ENCODE assay signal across 17 cellular contexts in genomic region chr14:68981124-68981523, GRCh38. TPM values are rescaled to one million over a fixed set of nuclear protein-coding genes. Genes with fewer than 3 reads are reported as not detected.
DNase-seq lines count a peak whose midpoint lies in the region; ATAC-seq and TF ChIP-seq lines count a peak whose summit lies in the region.
"Had no signal": no experiment of that assay in that cellular context is flagged by ENCODE, and none has a peak within 500 bp of the region (broad histone marks: within the 10 kb centered on the region; RNA-seq: fewer than 3 reads in every experiment).

No MANE protein-coding gene starts in this region.

- intact Hi-C loops in activated CD8-positive, alpha-beta T cell treated with anti-CD3 and anti-CD28 coated beads for 36 hours (cut with micrococcal nuclease): loop anchor here (5.0 kb wide), 1 partner anchor 69 kb away; no protein-coding TSS in a partner anchor
- intact Hi-C loops in ascending aorta (cut with DNase I) (no loop called here), tibial artery (cut with DNase I; ENCODE audit: low total_unique reads) (loop anchor here (2.0 kb wide), 1 partner anchor 58 kb away; no protein-coding TSS in a partner anchor)

- H3K9me3 ChIP-seq in ascending aorta: no peaks in the 10 kb centered on the region
- H3K9me3 ChIP-seq in muscle layer of colon (ENCODE audit: low read length): no peaks in the 10 kb centered on the region
- no peaks in the 10 kb centered on the region for H3K9me3 ChIP-seq in tibial artery
- H3K9me3 ChIP-seq: body of pancreas, esophagus squamous epithelium, ovary had no signal

- H3K4me3 Mint-ChIP-seq in activated CD8-positive, alpha-beta T cell treated with anti-CD3 and anti-CD28 coated beads for 36 hours: no peak overlapping the region
- H3K4me3 Mint-ChIP-seq in activated CD8-positive, alpha-beta T cell treated with anti-CD3 and anti-CD28 coated beads, Interleukin-2, amount 10 ng/mL, durations not matched to agents 7 days and 5 days: no peak overlapping the region
- H3K4me3 Mint-ChIP-seq in glutamatergic neuron (ENCODE audit: unreplicated experiment): no peak overlapping the region
- no peak overlapping the region for H3K4me3 Mint-ChIP-seq in mesothelial cell of epicardium
- H3K4me3 Mint-ChIP-seq: activated CD8-positive, alpha-beta memory T cell treated with anti-CD3 and anti-CD28 coated beads, Interleukin-2, amount 10 ng/mL, durations not matched to agents 7 days and 5 days had no signal

- peaks cover 36% of the 10 kb centered on the region for H3K4me1 Mint-ChIP-seq in activated CD8-positive, alpha-beta T cell treated with anti-CD3 and anti-CD28 coated beads for 36 hours (ENCODE audit: low read depth)
- H3K4me1 Mint-ChIP-seq in activated CD8-positive, alpha-beta T cell treated with anti-CD3 and anti-CD28 coated beads, Interleukin-2, amount 10 ng/mL, durations not matched to agents 7 days and 5 days (ENCODE audit: low read depth): peaks cover 26% of the 10 kb centered on the region
- H3K4me1 Mint-ChIP-seq in glutamatergic neuron (ENCODE audit: low read depth, unreplicated experiment) (peaks cover 13% of the 10 kb centered on the region), mesothelial cell of epicardium (peaks cover 26% of the 10 kb centered on the region)

- peaks cover 14% of the 10 kb centered on the region for H3K36me3 Mint-ChIP-seq in activated CD8-positive, alpha-beta T cell treated with anti-CD3 and anti-CD28 coated beads for 36 hours (ENCODE audit: low read depth)
- peaks cover 14% of the 10 kb centered on the region for H3K36me3 Mint-ChIP-seq in activated CD8-positive, alpha-beta T cell treated with anti-CD3 and anti-CD28 coated beads, Interleukin-2, amount 10 ng/mL, durations not matched to agents 7 days and 5 days (ENCODE audit: low read depth)
- no peaks in the 10 kb centered on the region for H3K36me3 Mint-ChIP-seq in glutamatergic neuron (ENCODE audit: unreplicated experiment)
- no peaks in the 10 kb centered on the region for H3K36me3 Mint-ChIP-seq in mesothelial cell of epicardium

- ATAC-seq in activated CD8-positive, alpha-beta T cell treated with anti-CD3 and anti-CD28 coated beads for 36 hours: peak; percentile 52
- no peak for ATAC-seq in activated CD8-positive, alpha-beta T cell treated with anti-CD3 and anti-CD28 coated beads, Interleukin-2, amount 10 ng/mL, durations not matched to agents 7 days and 5 days
- no peak for ATAC-seq in GM19455 (IDR thresholded peaks at IDR 0.05; ENCODE audit: unreplicated experiment)
- ATAC-seq: activated CD8-positive, alpha-beta memory T cell treated with anti-CD3 and anti-CD28 coated beads, Interleukin-2, amount 10 ng/mL, durations not matched to agents 7 days and 5 days; body of pancreas had no signal

- POLR2A ChIA-PET in activated CD8-positive, alpha-beta T cell treated with anti-CD3 and anti-CD28 coated beads for 36 hours (lab: Charles Lee): interaction anchor here (1.1 to 1.3 kb wide), 2 partner anchors 15 to 26 kb away, joined by 3 read pairs; no protein-coding TSS in a partner anchor
- POLR2A ChIA-PET in activated CD8-positive, alpha-beta T cell treated with anti-CD3 and anti-CD28 coated beads, Interleukin-2, amount 10 ng/mL, durations not matched to agents 7 days and 5 days (lab: Charles Lee): no interaction called here

- H3K27ac Mint-ChIP-seq in activated CD8-positive, alpha-beta T cell treated with anti-CD3 and anti-CD28 coated beads for 36 hours: peak overlapping the region; percentile 55
- no peak overlapping the region for H3K27ac Mint-ChIP-seq in activated CD8-positive, alpha-beta T cell treated with anti-CD3 and anti-CD28 coated beads, Interleukin-2, amount 10 ng/mL, durations not matched to agents 7 days and 5 days
- H3K27ac Mint-ChIP-seq in glutamatergic neuron (ENCODE audit: unreplicated experiment) (no peak overlapping the region), mesothelial cell of epicardium (no peak overlapping the region)
- H3K27ac Mint-ChIP-seq: activated CD8-positive, alpha-beta memory T cell treated with anti-CD3 and anti-CD28 coated beads, Interleukin-2, amount 10 ng/mL, durations not matched to agents 7 days and 5 days had no signal

- H3K4me1 ChIP-seq in ascending aorta: peaks cover 13 to 37% of the 10 kb centered on the region in 2 donors
- H3K4me1 ChIP-seq in muscle layer of colon (ENCODE audit: insufficient read depth, low read length): peaks cover 38% of the 10 kb centered on the region
- H3K4me1 ChIP-seq in tibial artery: peaks cover 0 to 49% (median 39%) of the 10 kb centered on the region in 4 donors

- no peaks in the 10 kb centered on the region for H3K27me3 Mint-ChIP-seq in activated CD8-positive, alpha-beta T cell treated with anti-CD3 and anti-CD28 coated beads for 36 hours
- H3K27me3 Mint-ChIP-seq in activated CD8-positive, alpha-beta T cell treated with anti-CD3 and anti-CD28 coated beads, Interleukin-2, amount 10 ng/mL, durations not matched to agents 7 days and 5 days (ENCODE audit: low read depth): peaks cover 27% of the 10 kb centered on the region
- peaks cover 3% of the 10 kb centered on the region for H3K27me3 Mint-ChIP-seq in glutamatergic neuron (ENCODE audit: unreplicated experiment)
- no peaks in the 10 kb centered on the region for H3K27me3 Mint-ChIP-seq in mesothelial cell of epicardium (ENCODE audit: low read depth)

- CTCF ChIA-PET in activated CD8-positive, alpha-beta T cell treated with anti-CD3 and anti-CD28 coated beads for 36 hours (lab: Charles Lee): interaction anchor here (1.5 kb wide), 1 partner anchor 70 kb away, joined by 6 read pairs; no protein-coding TSS in a partner anchor
- CTCF ChIA-PET in activated CD8-positive, alpha-beta T cell treated with anti-CD3 and anti-CD28 coated beads, Interleukin-2, amount 10 ng/mL, durations not matched to agents 7 days and 5 days (lab: Charles Lee): no interaction called here

- peak overlapping the region in 1 of 2 donors; percentile 78 for H3K4me3 ChIP-seq in ascending aorta
- H3K4me3 ChIP-seq in muscle layer of colon (ENCODE audit: low read depth in 1 of 2, low read length in 2 of 2): no peak overlapping the region
- no peak overlapping the region for H3K4me3 ChIP-seq in tibial artery
- H3K4me3 ChIP-seq: body of pancreas, ovary had no signal

- H3K9ac ChIP-seq in muscle layer of colon (ENCODE audit: low read length): no peak overlapping the region

- peak; percentile 70 for DNase-seq in activated CD8-positive, alpha-beta T cell treated with anti-CD3 and anti-CD28 coated beads for 36 hours
- DNase-seq in activated CD8-positive, alpha-beta T cell treated with anti-CD3 and anti-CD28 coated beads, Interleukin-2, amount 10 ng/mL, durations not matched to agents 7 days and 5 days: no peak
- DNase-seq in ascending aorta (ENCODE audit: low spot score in 2 of 2) (no peak), tibial artery (no peak), glutamatergic neuron (no peak), mesothelial cell of epicardium (ENCODE audit: low spot score in 2 of 2, unreplicated experiment in 2 of 2) (no peak)
- DNase-seq: activated CD8-positive, alpha-beta memory T cell treated with anti-CD3 and anti-CD28 coated beads, Interleukin-2, amount 10 ng/mL, durations not matched to agents 7 days and 5 days; body of pancreas; esophagus squamous epithelium; kidney; midbrain; NCI-H1092; NCI-H2107; NCI-H748 treated with DMSO at 0.1 percent for 48 hours had no signal

- no peaks in the 10 kb centered on the region for H3K9me3 Mint-ChIP-seq in activated CD8-positive, alpha-beta T cell treated with anti-CD3 and anti-CD28 coated beads for 36 hours
- no peaks in the 10 kb centered on the region for H3K9me3 Mint-ChIP-seq in activated CD8-positive, alpha-beta T cell treated with anti-CD3 and anti-CD28 coated beads, Interleukin-2, amount 10 ng/mL, durations not matched to agents 7 days and 5 days (ENCODE audit: insufficient read depth)
- H3K9me3 Mint-ChIP-seq in glutamatergic neuron (ENCODE audit: unreplicated experiment): peaks cover 3% of the 10 kb centered on the region
- H3K9me3 Mint-ChIP-seq in mesothelial cell of epicardium: no peaks in the 10 kb centered on the region

- peak; percentile 26 for TF ChIP-seq CTCF in activated CD8-positive, alpha-beta T cell treated with anti-CD3 and anti-CD28 coated beads for 36 hours (IDR thresholded peaks at IDR 0.05)
- TF ChIP-seq CTCF in ascending aorta (IDR thresholded peaks at IDR 0.05): no peak
- TF ChIP-seq CTCF in tibial artery (IDR thresholded peaks at IDR 0.05): no peak
- TF ChIP-seq CTCF in glutamatergic neuron (IDR thresholded peaks at IDR 0.05; ENCODE audit: partially characterized antibody, unreplicated experiment): no peak
- TF ChIP-seq CTCF in mesothelial cell of epicardium (IDR thresholded peaks at IDR 0.05; ENCODE audit: unreplicated experiment): no peak

- H3K36me3 ChIP-seq in ascending aorta: peaks cover 0 to 8% of the 10 kb centered on the region in 2 donors
- no peaks in the 10 kb centered on the region for H3K36me3 ChIP-seq in muscle layer of colon (ENCODE audit: insufficient read depth, low read length)
- peaks cover 0 to 7% (median 0%) of the 10 kb centered on the region in 3 donors for H3K36me3 ChIP-seq in tibial artery
- H3K36me3 ChIP-seq: esophagus squamous epithelium, ovary had no signal

- H3K27ac ChIP-seq in ascending aorta (peak overlapping the region; percentile 99 to 100), muscle layer of colon (ENCODE audit: low read depth, low read length) (peak overlapping the region; percentile 90), tibial artery (peak overlapping the region; percentile 97 to 100)

- H3K27me3 ChIP-seq in ascending aorta: no peaks in the 10 kb centered on the region
- H3K27me3 ChIP-seq in muscle layer of colon (ENCODE audit: control insufficient read depth in 1 of 2, insufficient read depth in 2 of 2, low read length in 2 of 2): no peaks in the 10 kb centered on the region
- H3K27me3 ChIP-seq in tibial artery: no peaks in the 10 kb centered on the region
- H3K27me3 ChIP-seq: body of pancreas, esophagus squamous epithelium, ovary had no signal

RNA-seq across cellular contexts. Expression of gene ACTN1, which starts 2.0 kb away (rescaled TPM):
- 100 to 1,000 TPM; 214 TPM for total RNA-seq in activated CD8-positive, alpha-beta T cell treated with anti-CD3 and anti-CD28 coated beads for 36 hours
- 10 to 100 TPM; 51.4 to 56.1 TPM for total RNA-seq in activated CD8-positive, alpha-beta T cell treated with anti-CD3 and anti-CD28 coated beads, Interleukin-2, amount 10 ng/mL, durations not matched to agents 7 days and 5 days
- total RNA-seq in ascending aorta: 814 TPM
- 48.1 TPM for total RNA-seq in glutamatergic neuron (ENCODE audit: unreplicated experiment)
- 155 to 166 TPM (median 163 TPM) in 3 replicates for total RNA-seq in mesothelial cell of epicardium
